9 cellular contexts compared by ENCODE assay signal in genomic region chr19:53103903-53104203, GRCh38. TPM values are rescaled to one million over a fixed set of nuclear protein-coding genes. Genes with fewer than 3 reads are reported as not detected.
DNase-seq lines count a peak whose midpoint lies in the region; ATAC-seq, FAIRE-seq and TF ChIP-seq lines count a peak whose summit lies in the region.
"Had no signal": no experiment of that assay in that cellular context is flagged by ENCODE, and none has a peak within 500 bp of the region (broad histone marks: within the 10 kb centered on the region; RNA-seq: fewer than 3 reads in every experiment).

No MANE protein-coding gene starts in this region.

- H3K4me3 ChIP-seq in brain microvascular endothelial cell (ENCODE audit: low read depth, low read length) (peak overlapping the region; percentile 93), mesodermal cell (ENCODE audit: extremely low read depth, insufficient read depth, low read length, poor library complexity, severe bottlenecking) (peak overlapping the region; percentile 95), upper lobe of right lung (peak overlapping the region; percentile 96)

- no peaks in the 10 kb centered on the region for H3K27me3 Mint-ChIP-seq in activated naive CD4-positive, alpha-beta T cell treated with anti-CD3 and anti-CD28 coated beads, Interleukin-2, amount 50 U/mL, for 24 hours

- H3K9me3 ChIP-seq in mesodermal cell (ENCODE audit: control insufficient read depth, low read length) (no peaks in the 10 kb centered on the region), upper lobe of right lung (no peaks in the 10 kb centered on the region)

- ATAC-seq in upper lobe of right lung = no peak
- ATAC-seq in GM18873 (IDR thresholded peaks at IDR 0.05; ENCODE audit: low FRiP score, unreplicated experiment) = no peak

- H3K4me1 ChIP-seq in mesodermal cell (ENCODE audit: control insufficient read depth, insufficient read depth, low read length, poor library complexity, severe bottlenecking) (peaks cover 9% of the 10 kb centered on the region), upper lobe of right lung (peaks cover 13% of the 10 kb centered on the region)

- in situ Hi-C loops in brain microvascular endothelial cell (cut with HindIII; ENCODE audit: low pct_ligation_motif_present, low sequenced_read_pairs) = no loop called here

- H3K36me3 ChIP-seq in brain microvascular endothelial cell (replicated peaks) = peaks cover 15% of the 10 kb centered on the region
- peaks cover 14% of the 10 kb centered on the region for H3K36me3 ChIP-seq in mesodermal cell (ENCODE audit: control insufficient read depth, insufficient read depth, low read length)
- H3K36me3 ChIP-seq in upper lobe of right lung = peaks cover under 1% of the 10 kb centered on the region

- no peak for FAIRE-seq in urothelium cell line (lab: Jason Lieb, UNC)

- intact Hi-C loops in upper lobe of right lung (cut with DNase I) = no loop called here

- H3K27ac Mint-ChIP-seq in activated naive CD4-positive, alpha-beta T cell treated with anti-CD3 and anti-CD28 coated beads, Interleukin-2, amount 50 U/mL, for 24 hours = no peak overlapping the region

- TF ChIP-seq CTCF in brain microvascular endothelial cell (IDR thresholded peaks at IDR 0.05; ENCODE audit: low read depth, low read length, missing control alignments) (no peak), upper lobe of right lung (IDR thresholded peaks at IDR 0.05) (no peak)

- H3K36me3 Mint-ChIP-seq in activated naive CD4-positive, alpha-beta T cell treated with anti-CD3 and anti-CD28 coated beads, Interleukin-2, amount 50 U/mL, for 24 hours = peaks cover 18% of the 10 kb centered on the region

- peaks cover 29% of the 10 kb centered on the region for H3K4me1 Mint-ChIP-seq in activated naive CD4-positive, alpha-beta T cell treated with anti-CD3 and anti-CD28 coated beads, Interleukin-2, amount 50 U/mL, for 24 hours

- DNase-seq in activated naive CD4-positive, alpha-beta T cell (lab: John Stamatoyannopoulos, UW) = no peak
- DNase-seq in brain microvascular endothelial cell (no peak), upper lobe of right lung (no peak), NCI-H524 treated with DMSO at 0.1 percent for 48 hours (lab: John Stamatoyannopoulos, UW) (no peak), urothelium cell line (ENCODE audit: low spot score) (no peak)

- 29 to 42% methylated on average over 4 to 8 of the region's 12 CpGs for WGBS in mesodermal cell (ENCODE audit: insufficient coverage in 2 of 2), 2 experiments

- no peaks in the 10 kb centered on the region for H3K27me3 ChIP-seq in brain microvascular endothelial cell (replicated peaks)
- no peaks in the 10 kb centered on the region for H3K27me3 ChIP-seq in upper lobe of right lung

- H3K27ac ChIP-seq in brain microvascular endothelial cell (peak overlapping the region; percentile 75), mesodermal cell (ENCODE audit: low read depth, low read length, severe bottlenecking) (peak overlapping the region; percentile 66), upper lobe of right lung (peak overlapping the region; percentile 83)

- peak overlapping the region; percentile 89 for H3K4me3 Mint-ChIP-seq in activated naive CD4-positive, alpha-beta T cell treated with anti-CD3 and anti-CD28 coated beads, Interleukin-2, amount 50 U/mL, for 24 hours

- peaks cover 6% of the 10 kb centered on the region for H3K9me3 Mint-ChIP-seq in activated naive CD4-positive, alpha-beta T cell treated with anti-CD3 and anti-CD28 coated beads, Interleukin-2, amount 50 U/mL, for 24 hours

RNA-seq across cellular contexts. Expression of gene ZNF160, which starts 0.6 kb away (rescaled TPM):
- polyA plus RNA-seq in mesodermal cell (2013, experiment 1 of 2) = 39.1 TPM
- 40.5 TPM for polyA plus RNA-seq in mesodermal cell (2013, experiment 2 of 2)
- total RNA-seq in upper lobe of right lung = 35.3 TPM

RNA-seq across cellular contexts. Expression of gene ZNF415, which starts 28.9 kb away (rescaled TPM):
- 8.4 TPM for polyA plus RNA-seq in mesodermal cell (2013, experiment 1 of 2)
- polyA plus RNA-seq in mesodermal cell (2013, experiment 2 of 2) = 11.0 TPM
- 7.0 TPM for total RNA-seq in upper lobe of right lung

RNA-seq across cellular contexts. Expression of gene ZNF347, which starts 55.0 kb away (rescaled TPM):
- 5.0 TPM for polyA plus RNA-seq in mesodermal cell (2013, experiment 1 of 2)
- 7.2 TPM for polyA plus RNA-seq in mesodermal cell (2013, experiment 2 of 2)
- total RNA-seq in upper lobe of right lung = 16.2 TPM

RNA-seq across cellular contexts. Expression of gene ERVV-2, which starts 59.3 kb away (rescaled TPM):
- not detected for polyA plus RNA-seq in mesodermal cell (2013, experiment 1 of 2)
- not detected for polyA plus RNA-seq in mesodermal cell (2013, experiment 2 of 2)
- total RNA-seq in upper lobe of right lung = not detected
- total RNA-seq: Daoy had no signal
